ENCODE assay signal across 17 cellular contexts in the genomic region with DNA sequence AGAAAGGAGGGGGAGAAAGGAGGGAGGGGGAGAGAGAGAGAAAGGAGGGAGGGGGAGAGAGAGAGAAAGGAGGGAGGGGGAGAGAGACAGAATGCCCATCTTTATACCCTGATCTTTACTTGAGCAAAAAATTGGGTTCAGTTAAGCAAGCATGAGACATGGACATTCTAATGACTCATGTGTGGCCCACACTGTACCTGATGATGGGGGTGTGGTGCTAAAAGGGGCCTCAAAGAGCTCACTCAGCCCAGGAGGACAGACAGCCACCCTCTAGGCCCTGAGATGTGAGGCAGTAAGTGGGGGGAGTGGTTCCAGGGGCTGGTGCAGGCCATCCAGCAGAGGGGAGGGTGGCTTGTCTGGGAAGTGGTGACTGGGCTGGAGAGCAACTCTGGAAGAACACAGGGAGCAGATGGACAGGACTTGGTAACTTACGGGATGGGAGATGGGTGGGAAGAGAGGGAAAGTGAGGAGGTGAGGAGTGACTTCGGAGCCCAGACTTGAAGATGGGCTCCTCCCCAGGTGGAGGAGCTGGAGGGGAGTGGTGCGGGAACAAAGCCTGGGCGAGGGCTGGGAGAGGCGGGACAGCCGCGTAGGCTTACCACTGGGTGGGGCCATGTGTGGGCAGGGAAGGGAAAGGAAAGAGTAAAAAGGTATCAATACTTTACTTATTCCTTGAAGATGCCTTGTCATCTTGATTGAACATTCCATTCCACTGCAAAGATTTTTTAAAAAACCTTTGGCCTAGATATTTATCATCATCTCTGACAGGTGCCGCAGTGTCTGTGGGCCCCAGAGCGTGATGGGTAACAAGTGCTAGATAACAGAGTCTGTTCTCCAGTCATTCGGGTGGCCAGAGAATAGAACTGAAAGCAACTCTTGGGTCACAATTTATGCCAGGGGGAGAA. TPM values are rescaled to one million over a fixed set of nuclear protein-coding genes. Genes with fewer than 3 reads are reported as not detected.
DNase-seq lines count a peak whose midpoint lies in the region; ATAC-seq and TF ChIP-seq lines count a peak whose summit lies in the region.
"Had no signal": no experiment of that assay in that cellular context is flagged by ENCODE, and none has a peak within 500 bp of the region (broad histone marks: within the 10 kb centered on the region; RNA-seq: fewer than 3 reads in every experiment).

No MANE protein-coding gene starts in this region.

- peaks cover 0 to 8% of the 10 kb centered on the region in 2 donors for H3K9me3 Mint-ChIP-seq in stimulated activated naive CD8-positive, alpha-beta T cell treated with anti-CD3 and anti-CD28 coated beads, Interleukin-15, amount 100 ng/mL, for 72 hours
- H3K9me3 Mint-ChIP-seq in activated B cell treated with CpG ODN at 0.5 μM for 24 hours: no peaks in the 10 kb centered on the region
- H3K9me3 Mint-ChIP-seq: activated naive CD4-positive, alpha-beta T cell treated with anti-CD3 and anti-CD28 coated beads, Interleukin-2, amount 50 U/mL, for 24 hours had no signal

- H3K9me3 ChIP-seq in MG63: no peaks in the 10 kb centered on the region
- H3K9me3 ChIP-seq: esophagus muscularis mucosa had no signal

- no peak for TF ChIP-seq CTCF in activated B cell treated with CpG ODN at 0.5 μM for 24 hours (IDR thresholded peaks at IDR 0.05)

- H3K4me3 ChIP-seq in MG63: no peak overlapping the region
- H3K4me3 ChIP-seq: BLaER1 treated with 17β-estradiol and CSF1 and Interleukin-3, amounts not matched to agents 10 nM and 100 nM; esophagus muscularis mucosa had no signal

- H3K36me3 ChIP-seq in MG63: peaks cover 11% of the 10 kb centered on the region

- peaks cover 61% of the 10 kb centered on the region for H3K36me3 Mint-ChIP-seq in activated B cell treated with CpG ODN at 0.5 μM for 24 hours (ENCODE audit: low read depth)

- no peaks in the 10 kb centered on the region for H3K27me3 ChIP-seq in MG63
- H3K27me3 ChIP-seq: BLaER1 treated with 17β-estradiol and CSF1 and Interleukin-3, amounts not matched to agents 10 nM and 100 nM; esophagus muscularis mucosa had no signal

- H3K27me3 Mint-ChIP-seq in stimulated activated naive CD8-positive, alpha-beta T cell treated with anti-CD3 and anti-CD28 coated beads, Interleukin-15, amount 100 ng/mL, for 72 hours: no peaks in the 10 kb centered on the region
- H3K27me3 Mint-ChIP-seq in activated B cell treated with CpG ODN at 0.5 μM for 24 hours: no peaks in the 10 kb centered on the region
- H3K27me3 Mint-ChIP-seq: activated naive CD4-positive, alpha-beta T cell treated with anti-CD3 and anti-CD28 coated beads, Interleukin-2, amount 50 U/mL, for 24 hours had no signal

- intact Hi-C loops in activated B cell treated with CpG ODN at 0.5 μM for 24 hours (cut with micrococcal nuclease): loop anchor here (1.0 kb wide), 1 partner anchor 505 kb away; no protein-coding TSS in a partner anchor

- CTCF ChIA-PET in activated B cell treated with CpG ODN at 0.5 μM for 24 hours (lab: Charles Lee): no interaction called here

- H3K27ac Mint-ChIP-seq in stimulated activated naive CD8-positive, alpha-beta T cell treated with anti-CD3 and anti-CD28 coated beads, Interleukin-15, amount 100 ng/mL, for 72 hours: no peak overlapping the region
- peak overlapping the region; percentile 25 for H3K27ac Mint-ChIP-seq in activated B cell treated with CpG ODN at 0.5 μM for 24 hours

- DNase-seq in stimulated activated naive CD8-positive, alpha-beta T cell treated with anti-CD3 and anti-CD28 coated beads, Interleukin-15, amount 100 ng/mL, for 72 hours: peak in 1 of 2 donors; percentile 37
- no peak for DNase-seq in stimulated activated naive CD8-positive, alpha-beta T cell treated with anti-CD3 and anti-CD28 coated beads, Interleukin-15, Interleukin-2, amounts not matched to agents 100 U/mL and 50 U/mL, for 24 hours
- DNase-seq in activated B cell treated with CpG ODN at 0.5 μM for 24 hours (no peak), iPS-NIHi7 (ENCODE audit: extremely low spot score) (peak; percentile 11), MG63 (no peak), GM19240 (ENCODE audit: insufficient read length, low spot score) (no peak)
- no peak for DNase-seq in stimulated activated naive CD4-positive, alpha-beta T cell (lab: John Stamatoyannopoulos, UW)
- DNase-seq: activated CD4-positive, alpha-beta T cell treated with anti-CD3 and anti-CD28 coated beads for 4 hours; dermis blood vessel endothelial cell; DMS79 treated with DMSO at 0.1 percent for 48 hours; NCI-H1417 treated with DMSO at 0.1 percent for 48 hours; T-helper 9 cell had no signal

- ATAC-seq in stimulated activated naive CD8-positive, alpha-beta T cell treated with anti-CD3 and anti-CD28 coated beads, Interleukin-15, amount 100 ng/mL, for 72 hours: peak; percentile 80
- no peak for ATAC-seq in stimulated activated naive CD8-positive, alpha-beta T cell treated with anti-CD3 and anti-CD28 coated beads, Interleukin-15, Interleukin-2, amounts not matched to agents 100 U/mL and 50 U/mL, for 24 hours
- ATAC-seq in activated B cell treated with CpG ODN at 0.5 μM for 24 hours (ENCODE audit: low read depth): no peak

- peaks cover 29% of the 10 kb centered on the region for H3K4me1 Mint-ChIP-seq in stimulated activated naive CD8-positive, alpha-beta T cell treated with anti-CD3 and anti-CD28 coated beads, Interleukin-15, amount 100 ng/mL, for 72 hours
- peaks cover 14% of the 10 kb centered on the region for H3K4me1 Mint-ChIP-seq in activated B cell treated with CpG ODN at 0.5 μM for 24 hours

- POLR2A ChIA-PET in activated B cell treated with CpG ODN at 0.5 μM for 24 hours (lab: Charles Lee): no interaction called here

- no peak overlapping the region for H3K4me3 Mint-ChIP-seq in stimulated activated naive CD8-positive, alpha-beta T cell treated with anti-CD3 and anti-CD28 coated beads, Interleukin-15, amount 100 ng/mL, for 72 hours
- H3K4me3 Mint-ChIP-seq in activated B cell treated with CpG ODN at 0.5 μM for 24 hours: no peak overlapping the region
- H3K4me3 Mint-ChIP-seq: activated naive CD4-positive, alpha-beta T cell treated with anti-CD3 and anti-CD28 coated beads, Interleukin-2, amount 50 U/mL, for 24 hours had no signal

RNA-seq across cellular contexts. Expression of gene TSPAN3, which starts 32.3 kb away (rescaled TPM):
- total RNA-seq in activated B cell treated with CpG ODN at 0.5 μM for 24 hours: 104 and 113 TPM in 2 replicates
- 239 and 258 TPM in 2 replicates for total RNA-seq in MG63 (2014; rRNA removed; shearing (Covaris generic); ENCODE audit: low replicate concordance)

RNA-seq across cellular contexts. Expression of gene PSTPIP1, which starts 43.6 kb away (rescaled TPM):
- total RNA-seq in activated B cell treated with CpG ODN at 0.5 μM for 24 hours: 33.7 and 42.7 TPM in 2 replicates
- total RNA-seq in MG63 (2014; rRNA removed; shearing (Covaris generic); ENCODE audit: low replicate concordance): not detected in 2 replicates
- total RNA-seq: LHCN-M2, temporal lobe had no signal

Comparison
In these comparisons a context has a peak if more than half of its experiments do, and no peak if none do; other contexts are left out.
1. RNA of gene PSTPIP1, which starts 43.6 kb away (total RNA-seq): 33.7 to 42.7 TPM in activated B cell treated with CpG ODN at 0.5 μM for 24 hours; not detected in MG63; every median in the first group is over 10 times any median in the second.